11 cellular contexts compared by ENCODE assay signal in the genomic region with DNA sequence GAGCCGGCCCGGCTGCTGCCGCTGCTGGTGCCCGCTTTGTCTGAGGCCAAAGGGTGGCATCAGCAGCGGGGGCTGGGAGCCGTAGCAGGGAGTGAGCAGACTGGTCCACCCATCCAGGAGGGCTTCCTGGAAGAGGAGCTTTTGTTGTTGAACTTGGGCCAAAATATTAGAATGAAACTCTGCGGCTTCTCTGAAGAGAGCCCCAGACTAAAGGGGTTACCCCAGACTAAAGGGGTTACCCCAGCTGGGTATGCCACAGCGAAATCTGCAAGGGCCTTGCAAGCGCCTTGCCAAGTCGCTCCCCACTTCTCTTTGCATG.
"Had no signal": no experiment of that assay in that cellular context is flagged by ENCODE, and none has a peak within 500 bp of the region (broad histone marks: within the 10 kb centered on the region; RNA-seq: fewer than 3 reads in every experiment).

No MANE protein-coding gene starts in this region.

- H3K36me3 Mint-ChIP-seq: activated naive CD4-positive, alpha-beta T cell treated with anti-CD3 and anti-CD28 coated beads, Interleukin-2, amount 50 U/mL, for 24 hours; naive thymus-derived CD4-positive, alpha-beta T cell; stimulated activated naive B cell treated with anti-CD40 and anti-IgM and Interleukin-4, amounts not matched to agents 10 μg/mL and 1 μg/mL and 100 μg/mL, for 72 hours had no signal

- H3K27me3 ChIP-seq: right lobe of liver had no signal

- H3K27ac Mint-ChIP-seq: activated naive CD4-positive, alpha-beta T cell treated with anti-CD3 and anti-CD28 coated beads, Interleukin-2, amount 50 U/mL, for 24 hours; naive thymus-derived CD4-positive, alpha-beta T cell; stimulated activated naive B cell treated with anti-CD40 and anti-IgM and Interleukin-4, amounts not matched to agents 10 μg/mL and 1 μg/mL and 100 μg/mL, for 72 hours; T-helper 1 cell treated with Interleukin-12 subunit alpha and Interleukin-12 subunit beta and Interleukin-4 antibody, amounts not matched to agents 30 μg/mL and 1 μg/mL, for 36 hours had no signal

- H3K27me3 Mint-ChIP-seq: activated naive CD4-positive, alpha-beta T cell treated with anti-CD3 and anti-CD28 coated beads, Interleukin-2, amount 50 U/mL, for 24 hours had no signal

- H3K4me3 ChIP-seq: psoas muscle, right lobe of liver had no signal

- H3K9me3 Mint-ChIP-seq: activated naive CD4-positive, alpha-beta T cell treated with anti-CD3 and anti-CD28 coated beads, Interleukin-2, amount 50 U/mL, for 24 hours; naive thymus-derived CD4-positive, alpha-beta T cell; stimulated activated naive B cell treated with anti-CD40 and anti-IgM and Interleukin-4, amounts not matched to agents 10 μg/mL and 1 μg/mL and 100 μg/mL, for 72 hours; T-helper 1 cell treated with Interleukin-12 subunit alpha and Interleukin-12 subunit beta and Interleukin-4 antibody, amounts not matched to agents 30 μg/mL and 1 μg/mL, for 36 hours had no signal

- H3K9me3 ChIP-seq: psoas muscle, right lobe of liver had no signal

- H3K36me3 ChIP-seq: right lobe of liver had no signal

- DNase-seq: activated CD4-positive, CD25-positive, alpha-beta regulatory T cell; activated effector memory CD4-positive, alpha-beta T cell treated with Interleukin-2 at 50 U/mL for 16 hours; activated T-cell treated with anti-CD3 and anti-CD28 coated beads, Interleukin-2, amount 50 U/mL, for 1 hour; naive thymus-derived CD4-positive, alpha-beta T cell; stimulated activated CD4-positive, alpha-beta T cell treated with anti-CD3 and anti-CD28 coated beads, Interleukin-2, amount 100 ng/mL, for 24 hours; stimulated activated naive B cell treated with anti-CD40 and anti-IgM and Interleukin-4, amounts not matched to agents 10 μg/mL and 1 μg/mL and 100 μg/mL, for 72 hours; trophoblast cell had no signal

- H3K4me1 Mint-ChIP-seq: activated naive CD4-positive, alpha-beta T cell treated with anti-CD3 and anti-CD28 coated beads, Interleukin-2, amount 50 U/mL, for 24 hours; stimulated activated naive B cell treated with anti-CD40 and anti-IgM and Interleukin-4, amounts not matched to agents 10 μg/mL and 1 μg/mL and 100 μg/mL, for 72 hours had no signal

- H3K4me3 Mint-ChIP-seq: activated naive CD4-positive, alpha-beta T cell treated with anti-CD3 and anti-CD28 coated beads, Interleukin-2, amount 50 U/mL, for 24 hours; naive thymus-derived CD4-positive, alpha-beta T cell; stimulated activated naive B cell treated with anti-CD40 and anti-IgM and Interleukin-4, amounts not matched to agents 10 μg/mL and 1 μg/mL and 100 μg/mL, for 72 hours; T-helper 1 cell treated with Interleukin-12 subunit alpha and Interleukin-12 subunit beta and Interleukin-4 antibody, amounts not matched to agents 30 μg/mL and 1 μg/mL, for 36 hours had no signal

- ATAC-seq: naive thymus-derived CD4-positive, alpha-beta T cell had no signal

- H3K27ac ChIP-seq: psoas muscle, right lobe of liver had no signal
